ENCODE assay signal across 9 cellular contexts in the genomic region with DNA sequence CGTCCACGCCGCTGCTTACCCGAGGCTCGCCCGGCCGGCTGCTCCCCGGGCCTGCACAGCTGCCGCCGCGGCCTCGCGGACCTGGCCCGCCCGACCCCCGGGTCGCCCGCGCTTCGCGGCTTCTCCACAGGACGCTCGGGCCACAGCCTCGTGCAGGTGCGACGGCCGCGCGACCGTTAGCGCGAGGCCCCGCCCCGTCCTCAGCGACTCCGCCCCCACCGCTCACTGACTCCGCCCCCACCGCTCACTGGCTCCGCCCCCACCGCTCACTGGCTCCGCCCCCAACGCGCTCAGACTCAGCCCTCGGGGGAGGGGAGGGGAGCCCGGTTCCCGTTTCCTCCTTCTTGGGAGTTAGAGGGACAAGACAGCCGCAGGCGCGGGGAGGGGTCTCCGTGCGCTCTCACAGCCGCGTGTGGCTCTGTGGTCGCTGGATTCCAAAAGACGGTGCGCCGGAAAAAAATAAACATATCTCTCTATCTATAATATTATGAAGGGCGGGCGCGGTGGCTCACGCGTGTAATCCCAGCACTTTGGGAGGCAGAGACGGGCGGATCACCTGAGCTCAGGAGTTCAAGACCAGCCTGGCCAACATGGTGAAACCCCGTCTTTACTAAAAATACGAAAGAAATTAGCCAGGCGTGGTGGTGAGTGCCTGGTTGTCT. TPM values are rescaled to one million over a fixed set of nuclear protein-coding genes. Genes with fewer than 3 reads are reported as not detected.
DNase-seq lines count a peak whose midpoint lies in the region; ATAC-seq and TF ChIP-seq lines count a peak whose summit lies in the region.
"Had no signal": no experiment of that assay in that cellular context is flagged by ENCODE, and none has a peak within 500 bp of the region (broad histone marks: within the 10 kb centered on the region; RNA-seq: fewer than 3 reads in every experiment).

A gene with protein sequence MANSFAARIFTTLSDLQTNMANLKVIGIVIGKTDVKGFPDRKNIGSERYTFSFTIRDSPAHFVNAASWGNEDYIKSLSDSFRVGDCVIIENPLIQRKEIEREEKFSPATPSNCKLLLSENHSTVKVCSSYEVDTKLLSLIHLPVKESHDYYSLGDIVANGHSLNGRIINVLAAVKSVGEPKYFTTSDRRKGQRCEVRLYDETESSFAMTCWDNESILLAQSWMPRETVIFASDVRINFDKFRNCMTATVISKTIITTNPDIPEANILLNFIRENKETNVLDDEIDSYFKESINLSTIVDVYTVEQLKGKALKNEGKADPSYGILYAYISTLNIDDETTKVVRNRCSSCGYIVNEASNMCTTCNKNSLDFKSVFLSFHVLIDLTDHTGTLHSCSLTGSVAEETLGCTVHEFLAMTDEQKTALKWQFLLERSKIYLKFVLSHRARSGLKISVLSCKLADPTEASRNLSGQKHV (minus strand): TSS at position 191 of the 662 bp plus-strand sequence. CDS start 3,989 bp downstream, outside the sequence.

- ATAC-seq in gastroesophageal sphincter (peak; percentile 39), GM18861 (IDR thresholded peaks at IDR 0.05; ENCODE audit: unreplicated experiment) (no peak)

- H3K36me3 ChIP-seq in gastroesophageal sphincter: no peaks in the 10 kb centered on the region

- 5 to 7% methylated on average over 3 to 4 of the region's 68 CpGs for WGBS in gastroesophageal sphincter (ENCODE audit: low coverage in 1 of 2), 2 donors

- no peak for TF ChIP-seq EP300 in gastroesophageal sphincter (IDR thresholded peaks at IDR 0.05)

- TF ChIP-seq CTCF in gastroesophageal sphincter (IDR thresholded peaks at IDR 0.05): no peak

- peak; percentile 89 to 92 for DNase-seq in NCI-H187 (lab: John Stamatoyannopoulos, UW)
- no peak for DNase-seq in NCI-H187 treated with DMSO at 0.1 percent for 48 hours (lab: John Stamatoyannopoulos, UW)
- DNase-seq in activated T-cell treated with anti-CD3 and anti-CD28 coated beads for 24 hours (ENCODE audit: low read depth): peak; percentile 25
- peak; percentile 39 for DNase-seq in stimulated activated CD4-positive, alpha-beta T cell treated with anti-CD3 and anti-CD28 coated beads, Interleukin-12 subunit alpha, Interleukin-12 subunit beta, amount 100 ng/mL, for 4 hours
- DNase-seq in DMS53 (lab: John Stamatoyannopoulos, UW): no peak
- DNase-seq in HuH-7.5 (ENCODE audit: low spot score): no peak

- TF ChIP-seq POLR2A in gastroesophageal sphincter (IDR thresholded peaks at IDR 0.05): no peak

- no peak within 1 kb of the TSS for H3K27ac ChIP-seq in gastroesophageal sphincter

- H3K4me1 ChIP-seq in gastroesophageal sphincter: peaks cover 0 to 8% (median 3%) of the 10 kb centered on the region in 3 donors

- peaks cover 55% of the 10 kb centered on the region for H3K27me3 ChIP-seq in gastroesophageal sphincter

- H3K4me3 ChIP-seq in gastroesophageal sphincter: peak within 1 kb of the TSS in 1 of 2 donors; percentile 28

- no peaks in the 10 kb centered on the region for H3K9me3 ChIP-seq in gastroesophageal sphincter

RNA-seq across cellular contexts. Expression of the gene that starts here (rescaled TPM):
- not detected for total RNA-seq in gastroesophageal sphincter
- total RNA-seq: myocyte had no signal

Comparison
In these comparisons a context has a peak if more than half of its experiments do, and no peak if none do; other contexts are left out.
1. DNase-seq: peak in NCI-H187 (2 of 2), activated T-cell treated with anti-CD3 and anti-CD28 coated beads for 24 hours (single experiment) and stimulated activated CD4-positive, alpha-beta T cell treated with anti-CD3 and anti-CD28 coated beads, Interleukin-12 subunit alpha, Interleukin-12 subunit beta, amount 100 ng/mL, for 4 hours (single experiment); none in NCI-H187 treated with DMSO at 0.1 percent for 48 hours (single experiment), DMS53 (single experiment) and HuH-7.5 (single experiment).
2. Peak in ATAC-seq in gastroesophageal sphincter; RNA of the gene not detected or under 1 TPM.